Comparison of ENCODE assay signal across 8 cellular contexts in the genomic region with DNA sequence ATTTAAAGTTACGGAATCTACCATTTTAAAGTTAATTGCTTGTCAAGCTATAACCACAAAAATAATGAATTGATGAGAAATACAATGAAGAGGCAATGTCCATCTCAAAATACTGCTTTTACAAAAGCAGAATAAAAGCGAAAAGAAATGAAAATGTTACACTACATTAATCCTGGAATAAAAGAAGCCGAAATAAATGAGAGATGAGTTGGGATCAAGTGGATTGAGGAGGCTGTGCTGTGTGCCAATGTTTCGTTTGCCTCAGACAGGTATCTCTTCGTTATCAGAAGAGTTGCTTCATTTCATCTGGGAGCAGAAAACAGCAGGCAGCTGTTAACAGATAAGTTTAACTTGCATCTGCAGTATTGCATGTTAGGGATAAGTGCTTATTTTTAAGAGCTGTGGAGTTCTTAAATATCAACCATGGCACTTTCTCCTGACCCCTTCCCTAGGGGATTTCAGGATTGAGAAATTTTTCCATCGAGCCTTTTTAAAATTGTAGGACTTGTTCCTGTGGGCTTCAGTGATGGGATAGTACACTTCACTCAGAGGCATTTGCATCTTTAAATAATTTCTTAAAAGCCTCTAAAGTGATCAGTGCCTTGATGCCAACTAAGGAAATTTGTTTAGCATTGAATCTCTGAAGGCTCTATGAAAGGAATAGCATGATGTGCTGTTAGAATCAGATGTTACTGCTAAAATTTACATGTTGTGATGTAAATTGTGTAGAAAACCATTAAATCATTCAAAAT. TPM values are rescaled to one million over a fixed set of nuclear protein-coding genes. Genes with fewer than 3 reads are reported as not detected.
A peak's percentile ranks its signal among the peaks of the same experiment; 100 is the strongest.
DNase-seq lines count a peak whose midpoint lies in the region; ATAC-seq and TF ChIP-seq lines count a peak whose summit lies in the region.

No MANE protein-coding gene starts in this region.

- ATAC-seq in body of pancreas (peak; percentile 1), lower lobe of right lung (no peak), GM21737 (IDR thresholded peaks at IDR 0.05; ENCODE audit: unreplicated experiment) (no peak), HG02840 (IDR thresholded peaks at IDR 0.05; ENCODE audit: low FRiP score, unreplicated experiment) (no peak)

- peak; percentile 51 for DNase-seq in A172 (ENCODE audit: low spot score)
- peak; percentile 77 for DNase-seq in HT-29 (ENCODE audit: low spot score)
- DNase-seq in body of pancreas: no peak
- no peak for DNase-seq in lower lobe of right lung
- DNase-seq in GM13976 (ENCODE audit: low spot score): no peak
- DNase-seq in effector CD8-positive, alpha-beta T cell (lab: John Stamatoyannopoulos, UW): no peak

- H3K9me3 ChIP-seq in body of pancreas: no peaks in the 10 kb centered on the region
- H3K9me3 ChIP-seq in lower lobe of right lung: no peaks in the 10 kb centered on the region

- in situ Hi-C loops in GM13976 (cut with MboI; ENCODE audit: low sequenced_read_pairs, unreplicated experiment): no loop called here

- WGBS in body of pancreas, 2 donors: 0 to 1% methylated on average over 6 of the region's 6 CpGs

- H3K27me3 ChIP-seq in body of pancreas (no peaks in the 10 kb centered on the region), lower lobe of right lung (ENCODE audit: low read depth) (no peaks in the 10 kb centered on the region)

- intact Hi-C loops in body of pancreas (cut with DNase I) (no loop called here), lower lobe of right lung (cut with DNase I) (loop anchor here (5.0 kb wide), 1 partner anchor 76 kb away; no protein-coding TSS in a partner anchor)

- TF ChIP-seq CTCF in body of pancreas (IDR thresholded peaks at IDR 0.05): no peak
- TF ChIP-seq CTCF in lower lobe of right lung (IDR thresholded peaks at IDR 0.05): no peak
- TF ChIP-seq CTCF in GM13976 (IDR thresholded peaks at IDR 0.05; ENCODE audit: borderline replicate concordance, control extremely low read depth, extremely low read depth, insufficient read depth, missing control alignments): no peak

- H3K4me1 ChIP-seq in body of pancreas (peaks cover 37% of the 10 kb centered on the region), lower lobe of right lung (peaks cover 39% of the 10 kb centered on the region)

- peak overlapping the region in 3 of 4 donors; percentile 98 to 99 (median 98) for H3K27ac ChIP-seq in body of pancreas
- peak overlapping the region; percentile 99 for H3K27ac ChIP-seq in lower lobe of right lung

- H3K36me3 ChIP-seq in body of pancreas (replicated peaks in 1 of 2; ENCODE audit: insufficient read depth in 1 of 2, low read depth in 2 of 2) (peaks cover 12 to 15% of the 10 kb centered on the region in 2 donors), lower lobe of right lung (peaks cover 58% of the 10 kb centered on the region)

- TF ChIP-seq POLR2A in body of pancreas (IDR thresholded peaks at IDR 0.05): peak; percentile 13 to 72 (median 63)

- H3K4me3 ChIP-seq in body of pancreas (peak overlapping the region; percentile 16 to 68), lower lobe of right lung (peak overlapping the region; percentile 71)

RNA-seq across cellular contexts. Expression of a gene that starts 4.2 kb away (rescaled TPM):
- 1,067 and 1,084 TPM in 2 replicates for total RNA-seq in A172 (2014; rRNA removed; shearing (Covaris generic))
- total RNA-seq in HT-29 (2014; rRNA removed; shearing (Covaris generic)): 1,827 and 2,040 TPM in 2 replicates
- total RNA-seq in body of pancreas (over 10,000 TPM; 10,129 to 14,092 TPM), lower lobe of right lung (11,612 TPM)

RNA-seq across cellular contexts. Expression of a gene that starts 21.9 kb away (rescaled TPM):
- 65.6 and 70.6 TPM in 2 replicates for total RNA-seq in A172 (2014; rRNA removed; shearing (Covaris generic))
- total RNA-seq in HT-29 (2014; rRNA removed; shearing (Covaris generic)): 177 and 182 TPM in 2 replicates
- total RNA-seq in body of pancreas (10 to 100 TPM; 55.0 to 62.3 TPM), lower lobe of right lung (61.2 TPM)

RNA-seq across cellular contexts. Expression of a gene that starts 55.1 kb away (rescaled TPM):
- total RNA-seq in A172 (2014; rRNA removed; shearing (Covaris generic)): 13.2 and 25.6 TPM in 2 replicates
- total RNA-seq in HT-29 (2014; rRNA removed; shearing (Covaris generic)): 146 and 164 TPM in 2 replicates
- total RNA-seq in body of pancreas (100 to 1,000 TPM; 131 to 330 TPM), lower lobe of right lung (98.7 TPM)

Comparison
In these comparisons a context has a peak if more than half of its experiments do, and no peak if none do; other contexts are left out.
1. DNase-seq: peak in A172 (single experiment) and HT-29 (single experiment); none in body of pancreas (0 of 4), lower lobe of right lung (single experiment), GM13976 (single experiment) and effector CD8-positive, alpha-beta T cell (single experiment).